ENCODE assay signal across 11 cellular contexts in the genomic region with DNA sequence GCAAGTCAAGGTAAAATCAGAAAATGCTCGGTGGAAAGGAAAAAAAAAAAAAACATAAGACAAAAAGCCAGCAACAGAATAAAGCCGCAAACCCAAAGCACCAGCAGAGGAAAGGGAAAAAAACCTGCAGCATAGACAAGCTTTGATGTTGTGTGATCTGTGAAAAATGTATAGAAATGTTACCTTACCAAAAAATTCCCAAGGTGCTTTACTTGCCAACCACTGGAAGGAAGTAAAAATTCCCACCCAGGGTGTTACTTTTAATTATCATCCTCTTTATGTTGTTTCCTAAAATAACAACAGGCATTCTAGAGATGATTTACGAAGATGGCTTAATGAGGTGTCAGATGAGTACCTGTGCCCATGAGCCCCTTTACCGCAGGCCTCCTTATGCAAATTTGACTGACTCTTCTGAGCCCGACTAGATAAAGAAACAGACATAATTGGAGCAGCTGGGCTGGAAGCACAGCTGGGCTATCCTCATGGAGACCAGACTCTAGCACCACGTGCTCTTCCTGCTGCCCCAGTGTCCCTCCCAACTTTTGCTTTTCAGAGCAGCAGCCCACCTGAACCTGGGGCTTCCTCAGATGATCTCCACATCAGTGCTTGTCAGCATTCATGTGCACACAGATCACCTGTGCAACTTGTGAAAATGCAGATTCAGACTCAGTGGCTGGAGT. TPM values are rescaled to one million over a fixed set of nuclear protein-coding genes. Genes with fewer than 3 reads are reported as not detected.
DNase-seq lines count a peak whose midpoint lies in the region; ATAC-seq and FAIRE-seq lines count a peak whose summit lies in the region.
"Had no signal": no experiment of that assay in that cellular context is flagged by ENCODE, and none has a peak within 500 bp of the region (broad histone marks: within the 10 kb centered on the region; RNA-seq: fewer than 3 reads in every experiment).

No MANE protein-coding gene starts in this region.

- WGBS in small intestine, 3 donors: 59 to 74% (median 60%) methylated on average over 6 of the region's 6 CpGs

- peaks cover 0 to 41% (median 20%) of the 10 kb centered on the region in 5 donors for H3K36me3 Mint-ChIP-seq in naive thymus-derived CD4-positive, alpha-beta T cell
- H3K36me3 Mint-ChIP-seq: natural killer cell had no signal

- no peaks in the 10 kb centered on the region for H3K9me3 ChIP-seq in naive thymus-derived CD4-positive, alpha-beta T cell (ENCODE audit: control insufficient read depth in 2 of 3, low read length in 3 of 3)
- H3K9me3 ChIP-seq in small intestine (ENCODE audit: control insufficient read depth, low read depth): no peaks in the 10 kb centered on the region

- DNase-seq in activated CD4-positive, alpha-beta T cell treated with anti-CD3 and anti-CD28 coated beads for 4 hours: peak; percentile 35 to 36
- peak in 7 of 9 donors; percentile 64 to 81 (median 77) for DNase-seq in naive thymus-derived CD4-positive, alpha-beta T cell
- DNase-seq in NOMO-1 (lab: John Stamatoyannopoulos, UW; ENCODE audit: unreplicated experiment in 2 of 2) (no peak), small intestine (no peak)
- DNase-seq: GF-D8, natural killer cell, NCI-H1694 treated with DMSO at 0.1 percent for 48 hours had no signal

- H3K4me1 Mint-ChIP-seq in naive thymus-derived CD4-positive, alpha-beta T cell: peaks cover 23 to 70% (median 58%) of the 10 kb centered on the region in 7 donors

- peak overlapping the region; percentile 15 for H3K27ac ChIP-seq in naive thymus-derived CD4-positive, alpha-beta T cell (ENCODE audit: low read depth, low read length)
- peak overlapping the region in 1 of 2 donors; percentile 27 for H3K27ac ChIP-seq in small intestine (ENCODE audit: low read depth in 1 of 2, low read length in 1 of 2)

- H3K27me3 Mint-ChIP-seq in naive thymus-derived CD4-positive, alpha-beta T cell: no peaks in the 10 kb centered on the region

- H3K4me3 Mint-ChIP-seq in naive thymus-derived CD4-positive, alpha-beta T cell: peak overlapping the region; percentile 67 to 86 (median 73)
- H3K4me3 Mint-ChIP-seq: natural killer cell had no signal

- peak overlapping the region; percentile 81 to 95 (median 91) for H3K27ac Mint-ChIP-seq in naive thymus-derived CD4-positive, alpha-beta T cell

- ATAC-seq in GM18520 (IDR thresholded peaks at IDR 0.05; ENCODE audit: unreplicated experiment) (peak; percentile 72), GM21717 (IDR thresholded peaks at IDR 0.05; ENCODE audit: unreplicated experiment) (peak; percentile 64), GM21447 (IDR thresholded peaks at IDR 0.05; ENCODE audit: unreplicated experiment) (no peak), HG03159 (IDR thresholded peaks at IDR 0.05; ENCODE audit: unreplicated experiment) (no peak)
- ATAC-seq in naive thymus-derived CD4-positive, alpha-beta T cell: peak; percentile 87
- ATAC-seq: natural killer cell had no signal

- intact Hi-C loops in naive thymus-derived CD4-positive, alpha-beta T cell (cut with micrococcal nuclease): loop anchor here (1.0 to 2.0 kb wide), 5 partner anchors 9 to 106 kb away; partner anchors contain the start of gene GALM (in 1 of the 2)

- no peaks in the 10 kb centered on the region for H3K27me3 ChIP-seq in naive thymus-derived CD4-positive, alpha-beta T cell (ENCODE audit: control insufficient read depth in 2 of 2, insufficient read depth in 2 of 2, low read length in 2 of 2)
- no peaks in the 10 kb centered on the region for H3K27me3 ChIP-seq in small intestine (ENCODE audit: control insufficient read depth in 2 of 2, insufficient read depth in 2 of 2, low read length in 2 of 2)

- FAIRE-seq in small intestine (lab: Jason Lieb, UNC): no peak

- peaks cover 0 to 3% (median 0%) of the 10 kb centered on the region in 3 experiments for H3K36me3 ChIP-seq in naive thymus-derived CD4-positive, alpha-beta T cell (ENCODE audit: control insufficient read depth in 2 of 3, insufficient read depth in 3 of 3, low read length in 3 of 3)
- peaks cover 2 to 10% of the 10 kb centered on the region in 2 donors for H3K36me3 ChIP-seq in small intestine (ENCODE audit: control insufficient read depth in 2 of 2, insufficient read depth in 2 of 2, low read length in 2 of 2)

- peaks cover 24 to 31% of the 10 kb centered on the region in 2 donors for H3K4me1 ChIP-seq in naive thymus-derived CD4-positive, alpha-beta T cell (ENCODE audit: control insufficient read depth in 2 of 2, insufficient read depth in 2 of 2, low read length in 2 of 2)
- H3K4me1 ChIP-seq in small intestine (ENCODE audit: control insufficient read depth in 2 of 2, insufficient read depth in 1 of 2, low read depth in 1 of 2, low read length in 1 of 2): no peaks in the 10 kb centered on the region

- H3K4me3 ChIP-seq in naive thymus-derived CD4-positive, alpha-beta T cell (ENCODE audit: low read length): peak overlapping the region; percentile 21
- no peak overlapping the region for H3K4me3 ChIP-seq in small intestine (ENCODE audit: low read depth in 1 of 2, low read length in 2 of 2)

- H3K9me3 Mint-ChIP-seq in naive thymus-derived CD4-positive, alpha-beta T cell: peaks cover 0 to 6% (median 0%) of the 10 kb centered on the region in 11 donors

- CTCF ChIA-PET in naive thymus-derived CD4-positive, alpha-beta T cell (lab: Charles Lee): interaction anchor here (0.9 to 4.5 kb wide), 3 partner anchors 46 to 130 kb away, joined by 3 to 19 read pairs (median 4); no protein-coding TSS in a partner anchor

- POLR2A ChIA-PET in naive thymus-derived CD4-positive, alpha-beta T cell (lab: Charles Lee): interaction anchor here (0.8 to 1.3 kb wide), 3 partner anchors 11 to 43 kb away, joined by 3 to 9 read pairs (median 7); partner anchors contain the start of gene SRSF7

RNA-seq across cellular contexts. Expression of gene SRSF7, which starts 41.5 kb away (rescaled TPM):
- 100 to 1,000 TPM; 259 to 503 (median 310) TPM for total RNA-seq in naive thymus-derived CD4-positive, alpha-beta T cell
- 100 to 1,000 TPM; 197 to 224 TPM for polyA plus RNA-seq in naive thymus-derived CD4-positive, alpha-beta T cell
- 100 to 1,000 TPM in 2 of 3 donors, 10 to 100 TPM in 1; 78.6 to 202 (median 185) TPM for polyA plus RNA-seq in small intestine

RNA-seq across cellular contexts. Expression of gene GALM, which starts 43.7 kb away (rescaled TPM):
- 10 to 100 TPM in 4 of 5 experiments, 1 to 10 TPM in 1; 4.3 to 52.5 (median 14.4) TPM for total RNA-seq in naive thymus-derived CD4-positive, alpha-beta T cell
- 10 to 100 TPM; 14.7 to 17.5 TPM for polyA plus RNA-seq in naive thymus-derived CD4-positive, alpha-beta T cell
- polyA plus RNA-seq in small intestine: 100 to 1,000 TPM in 1 of 3 donors, 10 to 100 TPM in 2; 48.6 to 148 (median 74.6) TPM

Comparison
In these comparisons a context has a peak if more than half of its experiments do, and no peak if none do; other contexts are left out.
1. ATAC-seq: peak in GM18520 (single experiment), GM21717 (single experiment) and naive thymus-derived CD4-positive, alpha-beta T cell (single experiment); none in GM21447 (single experiment) and HG03159 (single experiment).
2. DNase-seq: peak in activated CD4-positive, alpha-beta T cell treated with anti-CD3 and anti-CD28 coated beads for 4 hours (2 of 2) and naive thymus-derived CD4-positive, alpha-beta T cell (7 of 9); none in NOMO-1 (0 of 2) and small intestine (single experiment).